Comparison of ENCODE assay signal across 8 cellular contexts in the genomic region with DNA sequence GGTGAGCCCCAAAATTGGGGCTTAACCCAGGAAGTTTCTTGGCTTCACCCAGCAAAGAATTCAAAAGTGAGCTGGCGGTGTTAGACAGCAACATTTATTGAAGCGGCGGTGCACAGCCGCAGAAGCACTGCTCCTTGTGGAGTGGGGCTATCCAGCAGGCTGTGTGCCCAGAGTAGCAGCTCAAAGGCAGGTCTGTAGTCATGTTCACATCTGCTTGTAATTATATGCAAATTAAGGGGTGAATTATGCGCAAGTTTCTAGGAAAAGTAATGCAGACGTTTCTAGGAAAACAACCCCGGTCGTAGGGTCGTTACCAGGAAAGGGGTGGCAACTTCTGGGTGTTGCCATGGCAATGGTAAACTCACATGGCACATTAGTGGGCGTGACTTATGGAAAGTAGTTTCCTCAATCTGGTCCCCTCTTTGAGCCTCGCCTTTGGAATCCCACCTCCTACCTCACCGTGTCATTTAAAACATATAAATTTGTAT. TPM values are rescaled to one million over a fixed set of nuclear protein-coding genes. Genes with fewer than 3 reads are reported as not detected.
DNase-seq lines count a peak whose midpoint lies in the region; ATAC-seq and TF ChIP-seq lines count a peak whose summit lies in the region.

No MANE protein-coding gene starts in this region.

- WGBS in spleen, 5 donors = 15 to 27% (median 23%) methylated on average over 12 of the region's 12 CpGs

- H3K36me3 ChIP-seq in spleen = no peaks in the 10 kb centered on the region

- TF ChIP-seq POLR2A in spleen (IDR thresholded peaks at IDR 0.05) = no peak

- peak overlapping the region in 4 of 8 donors; percentile 18 to 47 (median 23) for H3K27ac ChIP-seq in spleen

- intact Hi-C loops in spleen (cut with DNase I; ENCODE audit: low total_unique reads) = no loop called here

- peak; percentile 82 for DNase-seq in GF-D8 (lab: John Stamatoyannopoulos, UW)
- peak; percentile 46 for DNase-seq in T1000 (lab: John Stamatoyannopoulos, UW)
- DNase-seq in astrocyte of the hippocampus (ENCODE audit: low read depth, low spot score) = peak; percentile 81
- no peak for DNase-seq in spleen
- no peak for DNase-seq in NCI-H2227 (lab: John Stamatoyannopoulos, UW; ENCODE audit: unreplicated experiment)

- peak overlapping the region; percentile 42 for H3K4me3 ChIP-seq in iPS-18c (ENCODE audit: insufficient read depth, low read depth, low read length)
- H3K4me3 ChIP-seq in spleen = peak overlapping the region in 7 of 8 donors; percentile 10 to 61 (median 25)

- H3K27me3 ChIP-seq in spleen (replicated peaks in 1 of 7) = no peaks in the 10 kb centered on the region

- H3K9me3 ChIP-seq in iPS-18c (ENCODE audit: control insufficient read depth, insufficient read depth, low read length) (no peaks in the 10 kb centered on the region), spleen (no peaks in the 10 kb centered on the region)

- peaks cover 0 to 9% (median 6%) of the 10 kb centered on the region in 6 donors for H3K4me1 ChIP-seq in spleen

- peak; percentile 65 for ATAC-seq in HG03565 (IDR thresholded peaks at IDR 0.05; ENCODE audit: unreplicated experiment)
- no peak for ATAC-seq in GM21528 (IDR thresholded peaks at IDR 0.05; ENCODE audit: low FRiP score, unreplicated experiment)

- no peak for TF ChIP-seq CTCF in spleen (IDR thresholded peaks at IDR 0.05 in 8 of 11, conservative IDR thresholded peaks at IDR 0.05 in 3 of 11)

RNA-seq across cellular contexts. Expression of a gene that starts 13.7 kb away (rescaled TPM):
- 10 to 100 TPM; 57.4 to 80.8 (median 61.4) TPM for total RNA-seq in spleen
- 10 to 100 TPM; 15.6 to 19.1 (median 16.6) TPM for polyA plus RNA-seq in spleen

RNA-seq across cellular contexts. Expression of a gene that starts 52.0 kb away (rescaled TPM):
- total RNA-seq in spleen = 10 to 100 TPM; 46.5 to 83.1 (median 59.6) TPM
- 10 to 100 TPM in 1 of 3 donors, 1 to 10 TPM in 2; 3.7 to 12.5 (median 5.0) TPM for polyA plus RNA-seq in spleen

Comparison
In these comparisons a context has a peak if more than half of its experiments do, and no peak if none do; other contexts are left out.
1. DNase-seq: peak in GF-D8 (single experiment), T1000 (single experiment) and astrocyte of the hippocampus (single experiment); none in spleen (single experiment) and NCI-H2227 (single experiment).